Comparison of ENCODE assay signal across 12 cellular contexts in the genomic region with DNA sequence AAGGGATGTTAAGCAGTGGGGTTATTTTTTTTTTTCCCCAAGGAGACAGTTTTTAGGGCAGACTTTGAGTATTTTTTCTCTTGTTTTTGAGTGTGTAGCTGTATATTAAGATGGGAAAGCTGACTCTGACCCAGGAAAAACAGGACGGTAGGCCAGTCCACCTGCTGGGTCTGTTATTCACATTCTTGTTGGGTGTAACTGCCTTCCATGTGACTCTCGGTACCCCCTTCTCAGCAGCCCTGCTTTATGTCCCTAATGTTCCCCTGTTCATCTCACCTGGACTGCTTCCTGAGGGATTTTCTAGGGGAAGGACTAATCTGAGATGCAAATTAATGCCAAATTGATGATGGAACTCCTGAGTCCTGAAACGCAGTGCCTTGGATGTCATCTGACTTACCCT. TPM values are rescaled to one million over a fixed set of nuclear protein-coding genes. Genes with fewer than 3 reads are reported as not detected.
DNase-seq lines count a peak whose midpoint lies in the region; ATAC-seq and TF ChIP-seq lines count a peak whose summit lies in the region.
"Had no signal": no experiment of that assay in that cellular context is flagged by ENCODE, and none has a peak within 500 bp of the region (broad histone marks: within the 10 kb centered on the region; RNA-seq: fewer than 3 reads in every experiment).

No MANE protein-coding gene starts in this region.

- H3K4me1 ChIP-seq in RWPE2 (ENCODE audit: insufficient read depth, poor library complexity, severe bottlenecking) (peaks cover 49% of the 10 kb centered on the region), hepatocyte (ENCODE audit: insufficient read depth) (peaks cover 90% of the 10 kb centered on the region), skeletal muscle tissue (ENCODE audit: control insufficient read depth in 3 of 3, insufficient read depth in 3 of 3, low read length in 3 of 3) (peaks cover 75 to 92% (median 83%) of the 10 kb centered on the region in 3 donors)

- H3K36me3 Mint-ChIP-seq in Calu3 (ENCODE audit: insufficient read depth, unreplicated experiment) = peaks cover 6% of the 10 kb centered on the region
- no peaks in the 10 kb centered on the region for H3K36me3 Mint-ChIP-seq in activated T-cell treated with anti-CD3 and anti-CD28 coated beads, Interleukin-2, amount 50 U/mL, for 72 hours (ENCODE audit: insufficient read depth in 2 of 2)

- H3K79me2 ChIP-seq in hepatocyte = peaks cover 97% of the 10 kb centered on the region

- peaks cover 57% of the 10 kb centered on the region for H4K20me1 ChIP-seq in hepatocyte (ENCODE audit: insufficient read depth, poor library complexity, severe bottlenecking)

- 81% methylated on average over 3 of the region's 3 CpGs for WGBS in hepatocyte (ENCODE audit: low lambda C conversion rate, missing lambda C conversion rate)

- CTCF ChIA-PET in Calu3 (lab: Charles Lee) = no interaction called here

- no peaks in the 10 kb centered on the region for H3K9me3 Mint-ChIP-seq in Calu3 (ENCODE audit: low read depth, unreplicated experiment)
- no peaks in the 10 kb centered on the region for H3K9me3 Mint-ChIP-seq in activated T-cell treated with anti-CD3 and anti-CD28 coated beads, Interleukin-2, amount 50 U/mL, for 72 hours

- ATAC-seq in RWPE2 (ENCODE audit: low read depth) = no peak
- ATAC-seq in HG03039 (IDR thresholded peaks at IDR 0.05; ENCODE audit: unreplicated experiment) = no peak
- no peak for ATAC-seq in activated T-cell treated with anti-CD3 and anti-CD28 coated beads, Interleukin-2, amount 50 U/mL, for 72 hours (replicated peaks in 1 of 2)

- no peaks in the 10 kb centered on the region for H3K9me2 ChIP-seq in hepatocyte (replicated peaks; ENCODE audit: insufficient read depth)

- peak overlapping the region; percentile 30 for H3K27ac Mint-ChIP-seq in Calu3 (ENCODE audit: unreplicated experiment)
- no peak overlapping the region for H3K27ac Mint-ChIP-seq in activated T-cell treated with anti-CD3 and anti-CD28 coated beads, Interleukin-2, amount 50 U/mL, for 72 hours
- H3K27ac Mint-ChIP-seq: B cell had no signal

- intact Hi-C loops in Calu3 (cut with micrococcal nuclease; ENCODE audit: unreplicated experiment) = loop anchor here (5.0 kb wide), 1 partner anchor 200 kb away; no protein-coding TSS in a partner anchor

- H3K4me2 ChIP-seq in hepatocyte = peak overlapping the region; percentile 46

- H3K4me3 Mint-ChIP-seq in Calu3 (ENCODE audit: low read depth, unreplicated experiment) = no peak overlapping the region
- H3K4me3 Mint-ChIP-seq in activated T-cell treated with anti-CD3 and anti-CD28 coated beads, Interleukin-2, amount 50 U/mL, for 72 hours = no peak overlapping the region
- H3K4me3 Mint-ChIP-seq: B cell had no signal

- DNase-seq in Calu3 (no peak), RWPE2 (ENCODE audit: low spot score) (no peak), hepatocyte (ENCODE audit: low spot score) (no peak), NCI-H1417 (lab: John Stamatoyannopoulos, UW) (no peak), NCI-H82 treated with DMSO at 0.1 percent for 48 hours (lab: John Stamatoyannopoulos, UW; ENCODE audit: unreplicated experiment) (no peak)
- no peak for DNase-seq in activated T-cell treated with anti-CD3 and anti-CD28 coated beads, Interleukin-2, amount 50 U/mL, for 72 hours
- DNase-seq: activated effector memory CD4-positive, alpha-beta T cell treated with anti-CD3 and anti-CD28 coated beads, Interleukin-2, amount 50 U/mL, for 16 hours; DMS79; small intestine had no signal

- no peaks in the 10 kb centered on the region for H3K27me3 Mint-ChIP-seq in Calu3 (ENCODE audit: unreplicated experiment)
- no peaks in the 10 kb centered on the region for H3K27me3 Mint-ChIP-seq in activated T-cell treated with anti-CD3 and anti-CD28 coated beads, Interleukin-2, amount 50 U/mL, for 72 hours (ENCODE audit: low read depth)
- H3K27me3 Mint-ChIP-seq: B cell had no signal

- H3K36me3 ChIP-seq in RWPE2 (ENCODE audit: low read depth) (peaks cover 15% of the 10 kb centered on the region; the same call in 1 of the 2 replicates), hepatocyte (replicated peaks; ENCODE audit: insufficient read depth, low read depth) (no peaks in the 10 kb centered on the region), skeletal muscle tissue (ENCODE audit: control insufficient read depth in 3 of 3, insufficient read depth in 3 of 3, low read length in 3 of 3) (no peaks in the 10 kb centered on the region)

- no TSS peak for BruUV-seq in Calu3 (replicated peaks; lab: Mats Ljungman, UMichigan)

- H3K9me3 ChIP-seq in RWPE2 (ENCODE audit: severe bottlenecking) = no peaks in the 10 kb centered on the region
- H3K9me3 ChIP-seq in hepatocyte (ENCODE audit: low read depth) = no peaks in the 10 kb centered on the region
- no peaks in the 10 kb centered on the region for H3K9me3 ChIP-seq in skeletal muscle tissue (ENCODE audit: control insufficient read depth in 3 of 3, low read length in 3 of 3)

- TF ChIP-seq CTCF in Calu3 (IDR thresholded peaks at IDR 0.05; ENCODE audit: unreplicated experiment) = no peak
- TF ChIP-seq CTCF in RWPE2 (IDR thresholded peaks at IDR 0.05; ENCODE audit: poor library complexity, severe bottlenecking) = no peak
- TF ChIP-seq CTCF in hepatocyte (IDR thresholded peaks at IDR 0.05; ENCODE audit: poor library complexity) = no peak

- H3K4me3 ChIP-seq in RWPE2 (ENCODE audit: severe bottlenecking) (no peak overlapping the region), hepatocyte (no peak overlapping the region), skeletal muscle tissue (ENCODE audit: low read length in 3 of 3) (no peak overlapping the region)

- H3K27ac ChIP-seq in RWPE2 (ENCODE audit: poor library complexity, severe bottlenecking) (peak overlapping the region; percentile 77), hepatocyte (peak overlapping the region; percentile 55), skeletal muscle tissue (ENCODE audit: low read depth, low read length) (peak overlapping the region; percentile 44)

- no peaks in the 10 kb centered on the region for H3K27me3 ChIP-seq in RWPE2 (ENCODE audit: insufficient read depth, poor library complexity, severe bottlenecking)
- H3K27me3 ChIP-seq in hepatocyte = no peaks in the 10 kb centered on the region
- no peaks in the 10 kb centered on the region for H3K27me3 ChIP-seq in skeletal muscle tissue (ENCODE audit: control insufficient read depth in 3 of 3, insufficient read depth in 3 of 3, low read length in 3 of 3)

- no peak overlapping the region for H3K9ac ChIP-seq in skeletal muscle tissue (ENCODE audit: low read depth in 1 of 3, low read length in 3 of 3)

- H3K4me1 Mint-ChIP-seq in Calu3 (ENCODE audit: low read depth, unreplicated experiment) = peaks cover 62% of the 10 kb centered on the region
- peaks cover 38% of the 10 kb centered on the region for H3K4me1 Mint-ChIP-seq in activated T-cell treated with anti-CD3 and anti-CD28 coated beads, Interleukin-2, amount 50 U/mL, for 72 hours (ENCODE audit: low read depth)

- H2AFZ ChIP-seq in hepatocyte = no peak overlapping the region

RNA-seq across cellular contexts. Expression of a gene that starts 21.9 kb away (rescaled TPM):
- total RNA-seq in Calu3 (2022) (44.1 and 45.5 TPM in 2 replicates), hepatocyte (51.0 and 54.9 TPM in 2 replicates), skeletal muscle tissue (30.8 TPM)
- polyA plus RNA-seq in hepatocyte = 44.6 and 50.1 TPM in 2 replicates
- 10 to 100 TPM in 1 of 2 donors, 1 to 10 TPM in 1; 7.1 to 10.0 TPM for total RNA-seq in activated T-cell treated with anti-CD3 and anti-CD28 coated beads, Interleukin-2, amount 50 U/mL, for 72 hours
